ENCODE assay signal across 8 cellular contexts in genomic region chr17:48830840-48831548, GRCh38. TPM values are rescaled to one million over a fixed set of nuclear protein-coding genes. Genes with fewer than 3 reads are reported as not detected.
DNase-seq lines count a peak whose midpoint lies in the region; ATAC-seq and TF ChIP-seq lines count a peak whose summit lies in the region.

Gene CALCOCO2 (plus strand): TSS chr17:48831035. CDS start chr17:48841708, 10,673 bp downstream.

- TSS peak; percentile 64 for BruUV-seq in HCT116 (replicated peaks; lab: Mats Ljungman, UMichigan)

- H4K20me1 ChIP-seq in HCT116 (ENCODE audit: insufficient read depth): no peaks in the 10 kb centered on the region

- peak; percentile 74 for TF ChIP-seq POLR2A in HCT116 (IDR thresholded peaks at IDR 0.05; ENCODE audit: borderline replicate concordance, extremely low read depth, insufficient read depth, insufficient read length)

- no peak for TF ChIP-seq RAD21 in HCT116 (IDR thresholded peaks at IDR 0.05; ENCODE audit: low read depth)

- no peaks in the 10 kb centered on the region for H3K9me2 ChIP-seq in HCT116 (ENCODE audit: insufficient read depth)

- peak in 2 of 3 experiments; percentile 9 to 11; a peak in 1 of 6 replicates for TF ChIP-seq CTCF in HCT116 (IDR thresholded peaks at IDR 0.05 in 2 of 3, conservative IDR thresholded peaks at IDR 0.05 in 1 of 3; ENCODE audit: borderline replicate concordance in 1 of 3, insufficient read depth in 1 of 3, low read depth in 2 of 3, low read length in 2 of 3)
- TF ChIP-seq CTCF in foreskin fibroblast (IDR thresholded peaks at IDR 0.05; ENCODE audit: low read depth, low read length): no peak

- H3K9ac ChIP-seq in HCT116 (ENCODE audit: low read length) (peak within 1 kb of the TSS; percentile 79), subcutaneous abdominal adipose tissue (ENCODE audit: low read length in 5 of 5) (peak within 1 kb of the TSS; percentile 89 to 100 (median 100))

- peak within 1 kb of the TSS; percentile 66 for H3K27ac ChIP-seq in HCT116 (ENCODE audit: low read depth, low read length)
- H3K27ac ChIP-seq in SJSA1: peak within 1 kb of the TSS; percentile 80
- H3K27ac ChIP-seq in subcutaneous abdominal adipose tissue (ENCODE audit: low read depth, low read length): peak within 1 kb of the TSS; percentile 98

- peaks cover 25% of the 10 kb centered on the region; the same call in 1 of the 2 replicates for H3K79me2 ChIP-seq in HCT116 (ENCODE audit: insufficient read depth, low read length)

- DNase-seq in GF-D8 (lab: John Stamatoyannopoulos, UW) (peak; percentile 67), HCT116 (ENCODE audit: low read depth, low spot score) (peak; percentile 94), MV-4-11 (lab: John Stamatoyannopoulos, UW) (peak; percentile 94), SJSA1 (ENCODE audit: low read depth in 1 of 2, low spot score in 2 of 2) (peak; percentile 95 to 97), foreskin fibroblast (peak; percentile 91 to 97)
- peak; percentile 75 for DNase-seq in activated gamma-delta T cell treated with anti-CD3 and anti-CD28 coated beads, Interleukin-2, amount 50 U/mL, for 16 hours (ENCODE audit: low read depth)

- H3K36me3 ChIP-seq in HCT116 (ENCODE audit: control insufficient read depth in 1 of 2, insufficient read depth in 2 of 2, low read length in 2 of 2): no peaks in the 10 kb centered on the region
- peaks cover 10% of the 10 kb centered on the region for H3K36me3 ChIP-seq in SJSA1
- H3K36me3 ChIP-seq in neuron (ENCODE audit: insufficient read depth, low read length): no peaks in the 10 kb centered on the region
- peaks cover 0 to 4% (median 0%) of the 10 kb centered on the region in 5 donors for H3K36me3 ChIP-seq in subcutaneous abdominal adipose tissue (ENCODE audit: control insufficient read depth in 5 of 5, insufficient read depth in 5 of 5, low read length in 5 of 5)

- CTCF ChIA-PET in HCT116 (lab: Charles Lee): interaction anchor here (2.4 kb wide), 1 partner anchor 48 kb away, joined by 10 read pairs; no protein-coding TSS in a partner anchor

- POLR2A ChIA-PET in HCT116 (lab: Charles Lee): interaction anchor here (1.9 kb wide), 1 partner anchor 14 kb away, joined by 5 read pairs; the partner anchor contains the start of gene TTLL6

- H2AFZ ChIP-seq in HCT116 (ENCODE audit: low read depth, low read length, poor library complexity, severe bottlenecking): peak within 1 kb of the TSS; percentile 85
- peak within 1 kb of the TSS; percentile 96 for H2AFZ ChIP-seq in neuron (ENCODE audit: low read depth, low read length)

- intact Hi-C loops in HCT116 (cut with micrococcal nuclease): loop anchor here (2.0 kb wide), 1 partner anchor 78 kb away; the partner anchor contains the start of gene UBE2Z

- no peaks in the 10 kb centered on the region for H3K9me3 ChIP-seq in HCT116 (ENCODE audit: control insufficient read depth in 1 of 2, insufficient read depth in 1 of 2, low read depth in 1 of 2, low read length in 2 of 2)
- H3K9me3 ChIP-seq in SJSA1 (replicated peaks): no peaks in the 10 kb centered on the region
- no peaks in the 10 kb centered on the region for H3K9me3 ChIP-seq in neuron (ENCODE audit: low read length)
- H3K9me3 ChIP-seq in subcutaneous abdominal adipose tissue (ENCODE audit: control insufficient read depth in 5 of 5, low read length in 5 of 5): no peaks in the 10 kb centered on the region

- H3K4me2 ChIP-seq in HCT116 (ENCODE audit: low read length): peak within 1 kb of the TSS; percentile 89

- H3K4me3 ChIP-seq in HCT116 (replicated peaks in 1 of 2; ENCODE audit: low read depth in 1 of 2, low read length in 2 of 2) (peak within 1 kb of the TSS; percentile 85 to 91), SJSA1 (peak within 1 kb of the TSS; percentile 83), foreskin fibroblast (ENCODE audit: low read depth in 1 of 2, low read length in 2 of 2) (peak within 1 kb of the TSS; percentile 60 to 97), neuron (ENCODE audit: low read length) (peak within 1 kb of the TSS; percentile 84), subcutaneous abdominal adipose tissue (ENCODE audit: low read depth in 1 of 5, low read length in 5 of 5) (peak within 1 kb of the TSS; percentile 81 to 99 (median 94))

- H3K27me3 ChIP-seq in HCT116 (ENCODE audit: insufficient read depth, low read length): no peaks in the 10 kb centered on the region
- no peaks in the 10 kb centered on the region for H3K27me3 ChIP-seq in SJSA1 (replicated peaks)
- no peaks in the 10 kb centered on the region for H3K27me3 ChIP-seq in neuron (ENCODE audit: insufficient read depth, low read length)
- H3K27me3 ChIP-seq in subcutaneous abdominal adipose tissue (ENCODE audit: control insufficient read depth in 5 of 5, insufficient read depth in 4 of 5, low read length in 5 of 5): no peaks in the 10 kb centered on the region

- peak; percentile 98 for ATAC-seq in HCT116

- RAD21 ChIA-PET in HCT116 (lab: Charles Lee; ENCODE audit: low non-redundant PET in 1 of 2, low total read pairs in 2 of 2, uncharacterized antibody in 2 of 2, unreplicated experiment in 2 of 2): no interaction called here

- peaks cover 5 to 32% of the 10 kb centered on the region in 2 experiments; a peak in 2 of 4 replicates for H3K4me1 ChIP-seq in HCT116 (ENCODE audit: control insufficient read depth in 1 of 2, insufficient read depth in 2 of 2, low read length in 2 of 2)
- peaks cover 11% of the 10 kb centered on the region for H3K4me1 ChIP-seq in SJSA1 (replicated peaks)
- H3K4me1 ChIP-seq in neuron (ENCODE audit: insufficient read depth, low read length): peaks cover 6% of the 10 kb centered on the region
- peaks cover 1 to 48% (median 41%) of the 10 kb centered on the region in 5 donors for H3K4me1 ChIP-seq in subcutaneous abdominal adipose tissue (ENCODE audit: control insufficient read depth in 5 of 5, insufficient read depth in 5 of 5, low read length in 5 of 5)

TF ChIP-seq in HCT116, 20 proteins besides CTCF, POLR2A, EP300 and RAD21 (continues in another document):
- no peak for TF ChIP-seq SRF (IDR thresholded peaks at IDR 0.05; ENCODE audit: low read depth)
- TF ChIP-seq ELF1 (IDR thresholded peaks at IDR 0.05; ENCODE audit: borderline replicate concordance, low read depth): no peak
- no peak; the same call in 1 of the 2 replicates for TF ChIP-seq SIN3A (IDR thresholded peaks at IDR 0.05; ENCODE audit: low read depth)
- TF ChIP-seq FOSL1 (IDR thresholded peaks at IDR 0.05; ENCODE audit: low read depth): no peak
- peak; percentile 92 for TF ChIP-seq TCF7L2 (IDR thresholded peaks at IDR 0.05; ENCODE audit: borderline replicate concordance, extremely low read depth, insufficient read depth, insufficient read length)
- no peak for TF ChIP-seq ATF3 (IDR thresholded peaks at IDR 0.05)
- TF ChIP-seq MAX (IDR thresholded peaks at IDR 0.05): no peak; the same call in 1 of the 2 replicates
- TF ChIP-seq EZH2phosphoT487 (IDR thresholded peaks at IDR 0.05; ENCODE audit: borderline replicate concordance): no peak
- no peak for TF ChIP-seq JUND (IDR thresholded peaks at IDR 0.05)
- TF ChIP-seq EGR1 (IDR thresholded peaks at IDR 0.05; ENCODE audit: low read depth): peak; percentile 90
- no peak; the same call in 1 of the 2 replicates for TF ChIP-seq REST (IDR thresholded peaks at IDR 0.05; ENCODE audit: low read depth)

RNA-seq across cellular contexts. Expression of gene CALCOCO2, which starts in this region (rescaled TPM):
- 151 TPM for total RNA-seq in HCT116 (2021; ENCODE audit: unreplicated experiment)
- 157 and 161 TPM in 2 replicates for polyA plus RNA-seq in HCT116 (2012)
- total RNA-seq in SJSA1 (2014; rRNA removed; shearing (Covaris generic)): 48.4 and 55.1 TPM in 2 replicates

Comparison
In these comparisons a context has a peak if more than half of its experiments do, and no peak if none do; other contexts are left out.
1. Peak in every context shown above with its lines: DNase-seq, ATAC-seq, H3K4me3 ChIP-seq and H3K27ac ChIP-seq.